27 cellular contexts compared by ENCODE assay signal in the genomic region with DNA sequence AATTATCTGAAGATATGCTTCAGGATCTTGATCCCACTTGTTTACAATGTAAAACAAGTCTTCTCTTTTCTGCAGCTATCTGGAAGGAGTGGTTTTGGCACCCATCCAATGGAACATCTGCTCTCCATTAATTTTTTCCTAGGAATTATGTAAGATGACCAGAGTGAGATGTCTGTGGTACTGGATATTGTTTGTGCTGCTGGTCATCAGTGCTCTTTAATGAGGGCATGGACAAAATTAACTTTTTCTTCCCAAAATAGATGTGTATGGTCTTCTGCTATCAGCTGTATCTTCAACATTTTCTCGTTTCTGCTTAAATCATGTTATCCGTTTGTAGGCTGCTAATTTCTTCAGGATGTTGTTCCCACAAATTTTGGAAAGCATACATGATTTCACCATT.
DNase-seq lines count a peak whose midpoint lies in the region; TF ChIP-seq lines count a peak whose summit lies in the region.
"Had no signal": no experiment of that assay in that cellular context is flagged by ENCODE, and none has a peak within 500 bp of the region (broad histone marks: within the 10 kb centered on the region; RNA-seq: fewer than 3 reads in every experiment).

No MANE protein-coding gene starts in this region.

- H2AFZ ChIP-seq in SK-N-SH (ENCODE audit: low read depth), result no peak overlapping the region

- no peak overlapping the region for H3K9ac ChIP-seq in SK-N-SH

- POLR2A ChIA-PET in SK-N-SH (lab: Yijun Ruan, JAX), result no interaction called here

- no peak overlapping the region for H3K4me3 ChIP-seq in SK-N-SH (ENCODE audit: low read depth in 2 of 2, low read length in 1 of 2)
- H3K4me3 ChIP-seq: esophagus muscularis mucosa, ovary had no signal

- H3K27me3 ChIP-seq in SK-N-SH (ENCODE audit: insufficient read depth), result no peaks in the 10 kb centered on the region
- H3K27me3 ChIP-seq: esophagus muscularis mucosa, ovary had no signal

- no peak for TF ChIP-seq RAD21 in SK-N-SH (IDR thresholded peaks at IDR 0.05; ENCODE audit: low read length)

- no peaks in the 10 kb centered on the region for H3K36me3 ChIP-seq in SK-N-SH (replicated peaks in 1 of 2; ENCODE audit: control insufficient read depth in 1 of 2, insufficient read depth in 2 of 2, low read length in 1 of 2)
- H3K36me3 ChIP-seq: esophagus muscularis mucosa, ovary had no signal

- no peak for TF ChIP-seq CTCF in SK-N-SH (IDR thresholded peaks at IDR 0.05)

- peaks cover 0 to 8% of the 10 kb centered on the region in 2 experiments; a peak in 2 of 4 replicates for H3K4me1 ChIP-seq in SK-N-SH (ENCODE audit: control insufficient read depth in 1 of 2, insufficient read depth in 2 of 2, low read depth in 1 of 2, low read length in 1 of 2)
- H3K4me1 ChIP-seq: esophagus muscularis mucosa had no signal

- peak in 1 of 2 experiments; percentile 58; a peak in 1 of 4 replicates for TF ChIP-seq EP300 in SK-N-SH (IDR thresholded peaks at IDR 0.05; ENCODE audit: borderline replicate concordance in 1 of 2, low read depth in 1 of 2, low read length in 1 of 2)

- H3K9me2 ChIP-seq in SK-N-SH, result no peaks in the 10 kb centered on the region

- CTCF ChIA-PET in SK-N-SH (lab: Yijun Ruan, JAX), result no interaction called here

- no peaks in the 10 kb centered on the region for H3K79me2 ChIP-seq in SK-N-SH (ENCODE audit: insufficient read depth)

- H3K27ac ChIP-seq in SK-N-SH (ENCODE audit: low read depth in 2 of 2, low read length in 1 of 2), result peak overlapping the region in 1 of 2 experiments; percentile 67; a peak in 2 of 4 replicates
- H3K27ac ChIP-seq: esophagus muscularis mucosa, ovary had no signal

- WGBS in SK-N-SH (ENCODE audit: low lambda C conversion rate), result 8% methylated on average over 2 of the region's 2 CpGs

- no peaks in the 10 kb centered on the region for H3F3A ChIP-seq in SK-N-SH (replicated peaks; ENCODE audit: insufficient read depth)

- H3K4me2 ChIP-seq in SK-N-SH, result no peak overlapping the region

- peak; percentile 6 for DNase-seq in HT-29 (ENCODE audit: low spot score)
- DNase-seq in NCI-H446 (lab: John Stamatoyannopoulos, UW), result peak; percentile 0 to 7
- peak; percentile 49 for DNase-seq in SK-N-SH
- peak; percentile 13 for DNase-seq in glomerular visceral epithelial cell (ENCODE audit: extremely low spot score)
- no peak for DNase-seq in occipital lobe (lab: John Stamatoyannopoulos, UW)
- no peak for DNase-seq in activated gamma-delta T cell (lab: John Stamatoyannopoulos, UW)
- DNase-seq in HuH-7 (ENCODE audit: low spot score), result no peak
- DNase-seq in NCI-H1930 (lab: John Stamatoyannopoulos, UW), result no peak
- DNase-seq: activated CD8-positive, alpha-beta T cell treated with anti-CD3 and anti-CD28 coated beads for 36 hours; activated naive CD4-positive, alpha-beta T cell treated with anti-CD3 and anti-CD28 coated beads, Interleukin-2, amount 10 ng/mL, durations not matched to agents 7 days and 5 days; activated T-cell treated with anti-CD3 and anti-CD28 coated beads, Interleukin-2, amount 50 U/mL, for 1 hour; anterior cingulate cortex; cerebellar nuclear complex; effector memory CD4-positive, alpha-beta T cell; glutamatergic neuron; HCEC 1CT; left cardiac atrium; mesendoderm; naive thymus-derived CD8-positive, alpha-beta T cell; NCI-H1694 treated with DMSO at 0.1 percent for 48 hours; NCI-H526; ovary; right cardiac atrium; stimulated activated CD4-positive, alpha-beta T cell treated with anti-CD3 and anti-CD28 coated beads, Interleukin-15, amount 100 ng/mL, for 24 hours; substantia nigra; T-helper 9 cell had no signal

- H3K9me3 ChIP-seq in SK-N-SH, result no peaks in the 10 kb centered on the region
- H3K9me3 ChIP-seq: esophagus muscularis mucosa, ovary had no signal

- no peaks in the 10 kb centered on the region for H4K20me1 ChIP-seq in SK-N-SH (ENCODE audit: insufficient read depth)

TF ChIP-seq in SK-N-SH, 30 proteins besides CTCF, POLR2A, EP300 and RAD21 (continues in another document):
- TF ChIP-seq RCOR1 (IDR thresholded peaks at IDR 0.05; ENCODE audit: low read length), result peak; percentile 57; the same call in 1 of the 2 replicates
- peak; percentile 56 for TF ChIP-seq GATA2 (CRISPR knock-in tag; IDR thresholded peaks at IDR 0.05)
- TF ChIP-seq RFX5 (IDR thresholded peaks at IDR 0.05; ENCODE audit: low read length), result no peak
- TF ChIP-seq, protein P1, sequence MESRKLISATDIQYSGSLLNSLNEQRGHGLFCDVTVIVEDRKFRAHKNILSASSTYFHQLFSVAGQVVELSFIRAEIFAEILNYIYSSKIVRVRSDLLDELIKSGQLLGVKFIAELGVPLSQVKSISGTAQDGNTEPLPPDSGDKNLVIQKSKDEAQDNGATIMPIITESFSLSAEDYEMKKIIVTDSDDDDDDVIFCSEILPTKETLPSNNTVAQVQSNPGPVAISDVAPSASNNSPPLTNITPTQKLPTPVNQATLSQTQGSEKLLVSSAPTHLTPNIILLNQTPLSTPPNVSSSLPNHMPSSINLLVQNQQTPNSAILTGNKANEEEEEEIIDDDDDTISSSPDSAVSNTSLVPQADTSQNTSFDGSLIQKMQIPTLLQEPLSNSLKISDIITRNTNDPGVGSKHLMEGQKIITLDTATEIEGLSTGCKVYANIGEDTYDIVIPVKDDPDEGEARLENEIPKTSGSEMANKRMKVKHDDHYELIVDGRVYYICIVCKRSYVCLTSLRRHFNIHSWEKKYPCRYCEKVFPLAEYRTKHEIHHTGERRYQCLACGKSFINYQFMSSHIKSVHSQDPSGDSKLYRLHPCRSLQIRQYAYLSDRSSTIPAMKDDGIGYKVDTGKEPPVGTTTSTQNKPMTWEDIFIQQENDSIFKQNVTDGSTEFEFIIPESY (IDR thresholded peaks at IDR 0.05; ENCODE audit: borderline replicate concordance, low read depth), result no peak
- no peak for TF ChIP-seq CHD2 (IDR thresholded peaks at IDR 0.05; ENCODE audit: low read length, partially characterized antibody)
- TF ChIP-seq, protein P2, sequence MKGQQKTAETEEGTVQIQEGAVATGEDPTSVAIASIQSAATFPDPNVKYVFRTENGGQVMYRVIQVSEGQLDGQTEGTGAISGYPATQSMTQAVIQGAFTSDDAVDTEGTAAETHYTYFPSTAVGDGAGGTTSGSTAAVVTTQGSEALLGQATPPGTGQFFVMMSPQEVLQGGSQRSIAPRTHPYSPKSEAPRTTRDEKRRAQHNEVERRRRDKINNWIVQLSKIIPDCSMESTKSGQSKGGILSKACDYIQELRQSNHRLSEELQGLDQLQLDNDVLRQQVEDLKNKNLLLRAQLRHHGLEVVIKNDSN (IDR thresholded peaks at IDR 0.05; ENCODE audit: borderline replicate concordance, low read depth), result no peak
- TF ChIP-seq RXRA (IDR thresholded peaks at IDR 0.05; ENCODE audit: borderline replicate concordance, low read depth), result no peak
- peak; percentile 16; the same call in 1 of the 2 replicates for TF ChIP-seq POLR2AphosphoS5 (IDR thresholded peaks at IDR 0.05; ENCODE audit: low read depth, low read length)
- TF ChIP-seq, protein P3, sequence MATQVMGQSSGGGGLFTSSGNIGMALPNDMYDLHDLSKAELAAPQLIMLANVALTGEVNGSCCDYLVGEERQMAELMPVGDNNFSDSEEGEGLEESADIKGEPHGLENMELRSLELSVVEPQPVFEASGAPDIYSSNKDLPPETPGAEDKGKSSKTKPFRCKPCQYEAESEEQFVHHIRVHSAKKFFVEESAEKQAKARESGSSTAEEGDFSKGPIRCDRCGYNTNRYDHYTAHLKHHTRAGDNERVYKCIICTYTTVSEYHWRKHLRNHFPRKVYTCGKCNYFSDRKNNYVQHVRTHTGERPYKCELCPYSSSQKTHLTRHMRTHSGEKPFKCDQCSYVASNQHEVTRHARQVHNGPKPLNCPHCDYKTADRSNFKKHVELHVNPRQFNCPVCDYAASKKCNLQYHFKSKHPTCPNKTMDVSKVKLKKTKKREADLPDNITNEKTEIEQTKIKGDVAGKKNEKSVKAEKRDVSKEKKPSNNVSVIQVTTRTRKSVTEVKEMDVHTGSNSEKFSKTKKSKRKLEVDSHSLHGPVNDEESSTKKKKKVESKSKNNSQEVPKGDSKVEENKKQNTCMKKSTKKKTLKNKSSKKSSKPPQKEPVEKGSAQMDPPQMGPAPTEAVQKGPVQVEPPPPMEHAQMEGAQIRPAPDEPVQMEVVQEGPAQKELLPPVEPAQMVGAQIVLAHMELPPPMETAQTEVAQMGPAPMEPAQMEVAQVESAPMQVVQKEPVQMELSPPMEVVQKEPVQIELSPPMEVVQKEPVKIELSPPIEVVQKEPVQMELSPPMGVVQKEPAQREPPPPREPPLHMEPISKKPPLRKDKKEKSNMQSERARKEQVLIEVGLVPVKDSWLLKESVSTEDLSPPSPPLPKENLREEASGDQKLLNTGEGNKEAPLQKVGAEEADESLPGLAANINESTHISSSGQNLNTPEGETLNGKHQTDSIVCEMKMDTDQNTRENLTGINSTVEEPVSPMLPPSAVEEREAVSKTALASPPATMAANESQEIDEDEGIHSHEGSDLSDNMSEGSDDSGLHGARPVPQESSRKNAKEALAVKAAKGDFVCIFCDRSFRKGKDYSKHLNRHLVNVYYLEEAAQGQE (IDR thresholded peaks at IDR 0.05; ENCODE audit: low read depth, low read length), result no peak
- TF ChIP-seq NRF1 (IDR thresholded peaks at IDR 0.05; ENCODE audit: low read depth, low read length), result no peak
- no peak for TF ChIP-seq MEF2A (IDR thresholded peaks at IDR 0.05; ENCODE audit: borderline replicate concordance, low read depth)
- TF ChIP-seq, protein P4, sequence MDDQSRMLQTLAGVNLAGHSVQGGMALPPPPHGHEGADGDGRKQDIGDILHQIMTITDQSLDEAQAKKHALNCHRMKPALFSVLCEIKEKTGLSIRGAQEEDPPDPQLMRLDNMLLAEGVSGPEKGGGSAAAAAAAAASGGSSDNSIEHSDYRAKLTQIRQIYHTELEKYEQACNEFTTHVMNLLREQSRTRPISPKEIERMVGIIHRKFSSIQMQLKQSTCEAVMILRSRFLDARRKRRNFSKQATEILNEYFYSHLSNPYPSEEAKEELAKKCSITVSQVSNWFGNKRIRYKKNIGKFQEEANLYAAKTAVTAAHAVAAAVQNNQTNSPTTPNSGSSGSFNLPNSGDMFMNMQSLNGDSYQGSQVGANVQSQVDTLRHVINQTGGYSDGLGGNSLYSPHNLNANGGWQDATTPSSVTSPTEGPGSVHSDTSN (IDR thresholded peaks at IDR 0.05), result no peak
- TF ChIP-seq MXI1 (IDR thresholded peaks at IDR 0.05; ENCODE audit: low read depth, low read length), result no peak
- no peak for TF ChIP-seq SMC3 (IDR thresholded peaks at IDR 0.05; ENCODE audit: low read depth, low read length)
- TF ChIP-seq FOXJ3 (CRISPR knock-in tag; IDR thresholded peaks at IDR 0.05), result no peak
- TF ChIP-seq EZH2phosphoT487 (IDR thresholded peaks at IDR 0.05; ENCODE audit: borderline replicate concordance, low read depth), result no peak
- TF ChIP-seq NFIC (IDR thresholded peaks at IDR 0.05; ENCODE audit: borderline replicate concordance), result peak; percentile 69
- no peak for TF ChIP-seq FOXM1 (IDR thresholded peaks at IDR 0.05; ENCODE audit: low read depth)
- no peak for TF ChIP-seq SIN3A (IDR thresholded peaks at IDR 0.05; ENCODE audit: borderline replicate concordance, low read depth, low read length)
- TF ChIP-seq YY1 (IDR thresholded peaks at IDR 0.05; ENCODE audit: low read depth), result no peak
- peak; percentile 67 for TF ChIP-seq TCF12 (IDR thresholded peaks at IDR 0.05)

Comparison
In these comparisons a context has a peak if more than half of its experiments do, and no peak if none do; other contexts are left out.
1. DNase-seq: peak in HT-29 (single experiment), NCI-H446 (2 of 2), SK-N-SH (single experiment) and glomerular visceral epithelial cell (single experiment); none in occipital lobe (single experiment), activated gamma-delta T cell (single experiment), HuH-7 (single experiment) and NCI-H1930 (0 of 2).